ENCODE assay signal across 1 cellular context in genomic region chr14:54652188-54652889, GRCh38.
TF ChIP-seq lines count a peak whose summit lies in the region.

No MANE protein-coding gene starts in this region.

TF ChIP-seq in HepG2, 621 proteins besides CTCF, POLR2A, EP300 and RAD21 (continued from another document):
- TF ChIP-seq KDM6A (CRISPR knock-in tag; IDR thresholded peaks at IDR 0.05; ENCODE audit: low read depth) (no peak), ELF1 (CRISPR knock-in tag; IDR thresholded peaks at IDR 0.05) (no peak), SNAPC4 (CRISPR knock-in tag; IDR thresholded peaks at IDR 0.05) (no peak), ZNF180 (CRISPR knock-in tag; IDR thresholded peaks at IDR 0.05; ENCODE audit: borderline replicate concordance, low read depth) (no peak), NAIF1 (CRISPR knock-in tag; IDR thresholded peaks at IDR 0.05; ENCODE audit: borderline replicate concordance) (peak; percentile 26; the same call in 1 of the 2 replicates), SNAPC2 (CRISPR knock-in tag; IDR thresholded peaks at IDR 0.05) (no peak), MXI1 (IDR thresholded peaks at IDR 0.05; ENCODE audit: borderline replicate concordance, low read depth, low read length) (peak; percentile 30; the same call in 1 of the 3 replicates), PAXIP1 (CRISPR knock-in tag; conservative IDR thresholded peaks at IDR 0.05) (peak; percentile 42; the same call in 1 of the 2 replicates), ZNF766 (CRISPR knock-in tag; IDR thresholded peaks at IDR 0.05; ENCODE audit: borderline replicate concordance) (no peak), ZNF614 (CRISPR knock-in tag; IDR thresholded peaks at IDR 0.05; ENCODE audit: borderline replicate concordance) (0 out of 2 replicates have a peak, but pooled peaks have one; percentile 38), IRF2 (CRISPR knock-in tag; IDR thresholded peaks at IDR 0.05) (peak; percentile 54; the same call in 1 of the 2 replicates), ZMAT3 (CRISPR knock-in tag; conservative IDR thresholded peaks at IDR 0.05) (no peak), SALL1 (CRISPR knock-in tag; IDR thresholded peaks at IDR 0.05) (peak; percentile 37; the same call in 1 of the 2 replicates), ARID5B (CRISPR knock-in tag; IDR thresholded peaks at IDR 0.05) (peak; percentile 88), ATF3 (CRISPR knock-in tag; IDR thresholded peaks at IDR 0.05) (peak; percentile 77; the same call in 1 of the 2 replicates), MTF1 (CRISPR knock-in tag; IDR thresholded peaks at IDR 0.05) (no peak), HNF4G (IDR thresholded peaks at IDR 0.05; ENCODE audit: borderline replicate concordance, low read depth, low read length) (0 out of 2 replicates have a peak, but pooled peaks have one; percentile 10), HNF4G (CRISPR knock-in tag; IDR thresholded peaks at IDR 0.05; ENCODE audit: borderline replicate concordance, low read depth) (no peak)
